8 cellular contexts compared by ENCODE assay signal in genomic region chr14:23285530-23286019, GRCh38. TPM values are rescaled to one million over a fixed set of nuclear protein-coding genes. Genes with fewer than 3 reads are reported as not detected.
DNase-seq lines count a peak whose midpoint lies in the region; ATAC-seq, FAIRE-seq and TF ChIP-seq lines count a peak whose summit lies in the region.

No MANE protein-coding gene starts in this region.

- FAIRE-seq in bronchial epithelial cell (lab: Jason Lieb, UNC), result no peak

- peak; percentile 13 for ATAC-seq in GM21786 (IDR thresholded peaks at IDR 0.05; ENCODE audit: unreplicated experiment)

- H3K4me1 ChIP-seq in Karpas-422 (ENCODE audit: low read length), result peaks cover 17% of the 10 kb centered on the region
- peaks cover 5 to 17% (median 16%) of the 10 kb centered on the region in 4 donors for H3K4me1 ChIP-seq in liver (ENCODE audit: control insufficient read depth in 4 of 4, insufficient read depth in 4 of 4, low read length in 3 of 4)
- H3K4me1 ChIP-seq in thymus (ENCODE audit: control insufficient read depth, insufficient read depth, low read length), result peaks cover 3% of the 10 kb centered on the region

- H3K27me3 ChIP-seq in Karpas-422 (ENCODE audit: low read length) (no peaks in the 10 kb centered on the region), bronchial epithelial cell (ENCODE audit: control insufficient read depth, insufficient read depth, low read length) (no peaks in the 10 kb centered on the region), liver (ENCODE audit: control insufficient read depth in 4 of 4, insufficient read depth in 4 of 4, low read length in 3 of 4) (no peaks in the 10 kb centered on the region), thymus (ENCODE audit: control insufficient read depth, insufficient read depth) (no peaks in the 10 kb centered on the region)

- H3K27ac ChIP-seq in Karpas-422 (ENCODE audit: low read length) (no peak overlapping the region), liver (ENCODE audit: low read depth in 1 of 2, low read length in 2 of 2) (peak overlapping the region; percentile 93 to 98), thymus (ENCODE audit: low read depth) (peak overlapping the region; percentile 88)

- peak overlapping the region; percentile 96 for H3K4me2 ChIP-seq in Karpas-422 (ENCODE audit: low read depth, low read length, poor library complexity, severe bottlenecking)

- DNase-seq in GM12865 (ENCODE audit: low read depth) (no peak), Karpas-422 (no peak), bronchial epithelial cell (ENCODE audit: low read depth) (peak; percentile 10), NCI-H2227 (lab: John Stamatoyannopoulos, UW; ENCODE audit: unreplicated experiment) (no peak), NCI-H2171 treated with DMSO at 0.1 percent for 48 hours (lab: John Stamatoyannopoulos, UW) (no peak)

- no peaks in the 10 kb centered on the region for H3K9me2 ChIP-seq in Karpas-422 (replicated peaks; ENCODE audit: insufficient read depth, low read length)

- H3K9ac ChIP-seq in Karpas-422 (ENCODE audit: low read length), result peak overlapping the region; percentile 78
- H3K9ac ChIP-seq in liver (ENCODE audit: low read depth in 1 of 2, low read length in 2 of 2), result peak overlapping the region; percentile 40 to 84

- TF ChIP-seq CTCF in GM12865 (IDR thresholded peaks at IDR 0.05; ENCODE audit: insufficient read depth, low read depth, low read length, missing control alignments) (no peak), bronchial epithelial cell (IDR thresholded peaks at IDR 0.05; ENCODE audit: insufficient read depth, low read length, severe bottlenecking) (no peak), liver (IDR thresholded peaks at IDR 0.05; ENCODE audit: low read depth, low read length, missing input control) (no peak)

- under 1% methylated on average over 22 of the region's 22 CpGs for WGBS in liver
- under 1% methylated on average over 22 of the region's 22 CpGs for WGBS in thymus

- H3K9me3 ChIP-seq in Karpas-422 (ENCODE audit: low read length) (no peaks in the 10 kb centered on the region), liver (ENCODE audit: control insufficient read depth in 4 of 4, low read length in 3 of 4) (no peaks in the 10 kb centered on the region), thymus (ENCODE audit: control insufficient read depth) (no peaks in the 10 kb centered on the region)

- peaks cover 4% of the 10 kb centered on the region; the same call in 1 of the 2 replicates for H4K20me1 ChIP-seq in Karpas-422 (ENCODE audit: insufficient read depth, low read depth, low read length)

- TF ChIP-seq RAD21 in liver (IDR thresholded peaks at IDR 0.05), result no peak

- H3K4me3 ChIP-seq in GM12865 (ENCODE audit: low read depth, low read length) (peak overlapping the region; percentile 99), Karpas-422 (ENCODE audit: low read length) (peak overlapping the region; percentile 78), bronchial epithelial cell (ENCODE audit: low read depth, low read length) (peak overlapping the region; percentile 90), liver (ENCODE audit: low read depth in 1 of 3, low read length in 3 of 3) (peak overlapping the region; percentile 72 to 92 (median 83)), thymus (ENCODE audit: low read length) (peak overlapping the region; percentile 80)

- H3K79me2 ChIP-seq in Karpas-422 (ENCODE audit: low read length), result peaks cover 12% of the 10 kb centered on the region; the same call in 1 of the 2 replicates

- peak overlapping the region; percentile 54 for H2AFZ ChIP-seq in Karpas-422 (ENCODE audit: low read length)

- H3K36me3 ChIP-seq in Karpas-422 (ENCODE audit: insufficient read depth, low read length) (no peaks in the 10 kb centered on the region), bronchial epithelial cell (ENCODE audit: control insufficient read depth, insufficient read depth, low read length) (no peaks in the 10 kb centered on the region), liver (ENCODE audit: control insufficient read depth in 4 of 4, insufficient read depth in 3 of 4, low read depth in 1 of 4, low read length in 3 of 4) (no peaks in the 10 kb centered on the region), thymus (ENCODE audit: control insufficient read depth, insufficient read depth) (no peaks in the 10 kb centered on the region)

TF ChIP-seq in liver, 16 proteins besides CTCF, POLR2A, EP300 and RAD21 (continues in another document):
- TF ChIP-seq SP1 (IDR thresholded peaks at IDR 0.05), result no peak
- no peak for TF ChIP-seq ZBTB33 (IDR thresholded peaks at IDR 0.05)
- TF ChIP-seq RXRA (IDR thresholded peaks at IDR 0.05), result no peak
- no peak for TF ChIP-seq HNF4A (conservative IDR thresholded peaks at IDR 0.05)
- TF ChIP-seq HNF4G (IDR thresholded peaks at IDR 0.05), result no peak
- TF ChIP-seq NR2F2 (IDR thresholded peaks at IDR 0.05), result no peak
- TF ChIP-seq EGR1 (IDR thresholded peaks at IDR 0.05; ENCODE audit: low read depth in 2 of 2), result no peak
- no peak for TF ChIP-seq JUND (IDR thresholded peaks at IDR 0.05)
- TF ChIP-seq, protein P1, sequence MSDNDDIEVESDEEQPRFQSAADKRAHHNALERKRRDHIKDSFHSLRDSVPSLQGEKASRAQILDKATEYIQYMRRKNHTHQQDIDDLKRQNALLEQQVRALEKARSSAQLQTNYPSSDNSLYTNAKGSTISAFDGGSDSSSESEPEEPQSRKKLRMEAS (IDR thresholded peaks at IDR 0.05), result no peak
- TF ChIP-seq FOXA2 (IDR thresholded peaks at IDR 0.05), result no peak
- no peak for TF ChIP-seq GABPA (IDR thresholded peaks at IDR 0.05 in 1 of 2, conservative IDR thresholded peaks at IDR 0.05 in 1 of 2)
- TF ChIP-seq, protein P2, sequence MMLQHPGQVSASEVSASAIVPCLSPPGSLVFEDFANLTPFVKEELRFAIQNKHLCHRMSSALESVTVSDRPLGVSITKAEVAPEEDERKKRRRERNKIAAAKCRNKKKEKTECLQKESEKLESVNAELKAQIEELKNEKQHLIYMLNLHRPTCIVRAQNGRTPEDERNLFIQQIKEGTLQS (IDR thresholded peaks at IDR 0.05), result no peak
- no peak for TF ChIP-seq FOXA1 (IDR thresholded peaks at IDR 0.05)
- TF ChIP-seq YY1 (IDR thresholded peaks at IDR 0.05), result no peak
- no peak for TF ChIP-seq TAF1 (conservative IDR thresholded peaks at IDR 0.05)

RNA-seq across cellular contexts. Expression of gene HOMEZ, which starts 0.4 kb away (rescaled TPM):
- 9.3 and 12.7 TPM in 2 replicates for total RNA-seq in Karpas-422 (2014; rRNA removed; shearing (Covaris generic); ENCODE audit: low replicate concordance)
- total RNA-seq in bronchial epithelial cell, result 5.0 and 6.3 TPM in 2 replicates
- 1 to 10 TPM; 3.4 to 3.5 TPM for total RNA-seq in liver
- 1 to 10 TPM; 2.8 to 3.3 TPM for polyA plus RNA-seq in liver
- 10.2 TPM for polyA plus RNA-seq in thymus

RNA-seq across cellular contexts. Expression of gene PPP1R3E, which starts 17.1 kb away (rescaled TPM):
- 48.3 and 70.4 TPM in 2 replicates for total RNA-seq in Karpas-422 (2014; rRNA removed; shearing (Covaris generic); ENCODE audit: low replicate concordance)
- 2.9 and 3.4 TPM in 2 replicates for total RNA-seq in bronchial epithelial cell
- total RNA-seq in liver, result 1 to 10 TPM; 2.5 to 4.7 TPM
- polyA plus RNA-seq in liver, result 1 to 10 TPM; 3.0 to 4.1 TPM
- polyA plus RNA-seq in thymus, result 43.1 TPM

RNA-seq across cellular contexts. Expression of gene BCL2L2, which starts 21.1 kb away (rescaled TPM):
- 15.1 and 18.3 TPM in 2 replicates for total RNA-seq in Karpas-422 (2014; rRNA removed; shearing (Covaris generic); ENCODE audit: low replicate concordance)
- total RNA-seq in bronchial epithelial cell, result 25.0 and 31.7 TPM in 2 replicates
- total RNA-seq in liver, result 10 to 100 TPM; 10.9 to 28.0 TPM
- polyA plus RNA-seq in liver, result 10 to 100 TPM in 1 of 2 donors, 1 to 10 TPM in 1; 4.7 to 14.5 TPM
- polyA plus RNA-seq in thymus, result 20.6 TPM

RNA-seq across cellular contexts. Expression of gene PABPN1, which starts 35.7 kb away (rescaled TPM):
- total RNA-seq in Karpas-422 (2014; rRNA removed; shearing (Covaris generic); ENCODE audit: low replicate concordance), result 126 and 195 TPM in 2 replicates
- total RNA-seq in bronchial epithelial cell (114 and 134 TPM in 2 replicates), liver (10 to 100 TPM; 54.0 to 59.6 TPM)
- polyA plus RNA-seq in liver (10 to 100 TPM; 40.9 to 41.9 TPM), thymus (164 TPM)

RNA-seq across cellular contexts. Expression of gene RNF212B, which starts 47.8 kb away (rescaled TPM):
- total RNA-seq in Karpas-422 (2014; rRNA removed; shearing (Covaris generic); ENCODE audit: low replicate concordance), result not detected in 2 replicates
- not detected in 2 replicates for total RNA-seq in bronchial epithelial cell
- total RNA-seq in liver, result under 1 TPM; 0.17 to 0.51 TPM
- under 1 TPM in 1 of 2 donors, not detected in 1; 0.06 TPM for polyA plus RNA-seq in liver
- polyA plus RNA-seq in thymus, result 0.07 TPM
